8 cellular contexts compared by ENCODE assay signal in the genomic region with DNA sequence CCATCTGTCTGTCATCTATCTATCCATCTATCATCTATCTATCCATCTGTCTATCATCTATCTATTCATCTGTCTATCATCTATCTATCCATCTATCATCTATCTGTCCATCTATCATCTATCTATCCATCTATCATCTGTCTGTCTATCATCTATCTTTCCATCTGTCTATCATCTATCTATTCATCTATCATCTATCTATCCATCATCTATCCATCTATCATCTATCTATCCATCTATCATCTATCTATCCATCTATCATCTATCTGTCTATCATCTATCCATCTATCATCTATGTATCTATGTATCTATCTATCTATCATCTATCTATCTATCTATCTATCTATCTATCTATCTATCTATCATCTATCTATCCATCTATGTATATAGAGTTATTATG.
DNase-seq lines count a peak whose midpoint lies in the region; ATAC-seq, FAIRE-seq and TF ChIP-seq lines count a peak whose summit lies in the region.
"Not testable (repeated sequence)": the region's sequence is repeated elsewhere in the genome, so short reads cannot be mapped to it uniquely, and the experiment has no call there.

No MANE protein-coding gene starts in this region.

- intact Hi-C loops in PC-3 (cut with micrococcal nuclease); K562 (cut with micrococcal nuclease); pancreas (cut with DNase I): not testable (repeated sequence)

- not testable (repeated sequence) for ATAC-seq in A549, PC-3, K562, pancreas

- not testable (repeated sequence) for H3K18ac ChIP-seq in H1 (ENCODE audit: extremely low read depth, low read length)

- TF ChIP-seq EP300 in A549 (IDR thresholded peaks at IDR 0.05); K562 (IDR thresholded peaks at IDR 0.05; ENCODE audit: low read length); H1 (IDR thresholded peaks at IDR 0.05; ENCODE audit: borderline replicate concordance in 1 of 2, low read depth in 2 of 2, low read length in 2 of 2): not testable (repeated sequence)
- TF ChIP-seq EP300 in neural cell (conservative IDR thresholded peaks at IDR 0.05; ENCODE audit: poor library complexity, severe bottlenecking) = peak; percentile 44

- peak overlapping the region; percentile 5; the same call in 2 of the 3 replicates for H3K4me2 ChIP-seq in A549
- not testable (repeated sequence) for H3K4me2 ChIP-seq in PC-3 (ENCODE audit: low read length); K562 (ENCODE audit: insufficient read depth, low read length); H1 (ENCODE audit: insufficient read depth in 1 of 2, low read depth in 2 of 2, low read length in 2 of 2); neural cell (ENCODE audit: low read length)

- not testable (repeated sequence) for H3K9me3 ChIP-seq in A549; PC-3 (ENCODE audit: low read length); K562 (replicated peaks; ENCODE audit: control insufficient read depth, insufficient read depth, low read depth, low read length); H1 (ENCODE audit: insufficient read depth in 2 of 2, low read depth in 1 of 2, low read length in 1 of 2); neural cell (ENCODE audit: low read length); pancreas

- H3K4ac ChIP-seq in H1 (replicated peaks; ENCODE audit: insufficient read length, low read depth, low read length) = not testable (repeated sequence)

- H4K20me1 ChIP-seq in PC-3 (ENCODE audit: low read length); K562 (replicated peaks; ENCODE audit: control insufficient read depth, insufficient read depth, low read length); H1 (replicated peaks in 1 of 2; ENCODE audit: control insufficient read depth in 1 of 2, insufficient read depth in 2 of 2, low read length in 2 of 2); neural cell (ENCODE audit: insufficient read depth): not testable (repeated sequence)

- not testable (repeated sequence) for H3K9me1 ChIP-seq in K562 (ENCODE audit: control insufficient read depth, insufficient read depth, low read length)

- not testable (repeated sequence) for H4K5ac ChIP-seq in H1 (ENCODE audit: insufficient read length, low read depth, low read length)

- H3F3A ChIP-seq in PC-3 (ENCODE audit: low read length, unreplicated experiment); neural cell (ENCODE audit: insufficient read depth, low read length, poor library complexity, severe bottlenecking): not testable (repeated sequence)

- not testable (repeated sequence) for BruUV-seq in PC-3 (replicated peaks; lab: Mats Ljungman, UMichigan); K562 (replicated peaks; lab: Mats Ljungman, UMichigan)

- not testable (repeated sequence) for H3K4me3 ChIP-seq in A549; PC-3 (ENCODE audit: low read length); K562; H1 (ENCODE audit: extremely low read depth in 1 of 4, insufficient read depth in 2 of 4, low read depth in 3 of 4, low read length in 4 of 4); neural cell (ENCODE audit: low read length); pancreas

- H3K9ac ChIP-seq in PC-3 (ENCODE audit: low read length); K562 (ENCODE audit: insufficient read depth in 1 of 2, low read depth in 2 of 2, low read length in 2 of 2); H1 (replicated peaks in 1 of 4; ENCODE audit: extremely low read depth in 1 of 4, low read depth in 3 of 4, low read length in 3 of 4); neural cell (ENCODE audit: low read length): not testable (repeated sequence)

- H3K14ac ChIP-seq in H1 (ENCODE audit: insufficient read length) = not testable (repeated sequence)

- POLR2A ChIA-PET in A549 (lab: Yijun Ruan, JAX); HEK293T (lab: Yijun Ruan, JAX); PC-3 (lab: Charles Lee; ENCODE audit: unreplicated experiment); K562 (lab: Yijun Ruan, JAX); H1 (lab: Charles Lee; ENCODE audit: partially characterized antibody): not testable (repeated sequence)

- H3K36me3 ChIP-seq in PC-3 (ENCODE audit: low read depth, low read length); K562 (ENCODE audit: control insufficient read depth, insufficient read depth, low read length); H1 (ENCODE audit: control insufficient read depth in 2 of 4, insufficient read depth in 4 of 4, low read length in 3 of 4); neural cell (ENCODE audit: insufficient read depth, low read length); pancreas: not testable (repeated sequence)

- H2AFZ ChIP-seq in PC-3 (ENCODE audit: low read length); K562 (ENCODE audit: low read depth, low read length); H1 (ENCODE audit: low read length); neural cell (ENCODE audit: low read depth, low read length): not testable (repeated sequence)

- FAIRE-seq in A549 (lab: Jason Lieb, UNC); K562 (lab: Jason Lieb, UNC); H1 (lab: Jason Lieb, UNC): not testable (repeated sequence)
- FAIRE-seq in HTR-8/SVneo (lab: Jason Lieb, UNC) (peak; percentile 23), pancreas (lab: Jason Lieb, UNC) (peak; percentile 34)

- not testable (repeated sequence) for H2BK5ac ChIP-seq in H1 (ENCODE audit: low read depth, low read length)

- H3K79me2 ChIP-seq in PC-3 (ENCODE audit: low read length); K562 (ENCODE audit: control insufficient read depth, insufficient read depth, low read length); H1 (ENCODE audit: control insufficient read depth in 1 of 2, insufficient read depth in 2 of 2, low read length in 2 of 2); neural cell (replicated peaks; ENCODE audit: insufficient read depth, low read length): not testable (repeated sequence)

- CTCF ChIA-PET in A549 (lab: Yijun Ruan, JAX); HEK293T (lab: Yijun Ruan, JAX); PC-3 (lab: Charles Lee); K562 (lab: Yijun Ruan, JAX; ENCODE audit: low intra/inter-chr PET ratio); H1 (lab: Charles Lee; ENCODE audit: partially characterized antibody): not testable (repeated sequence)

- H3K4me1 ChIP-seq in A549 (peaks cover 28% of the 10 kb centered on the region; the same call in 2 of the 3 replicates), PC-3 (ENCODE audit: insufficient read depth, low read length) (peaks cover 23% of the 10 kb centered on the region), H1 (replicated peaks in 1 of 4; ENCODE audit: control insufficient read depth in 3 of 4, insufficient read depth in 4 of 4, low read length in 3 of 4) (peaks cover 0 to 13% (median 0%) of the 10 kb centered on the region in 4 experiments; a peak in 3 of 7 replicates)
- H3K4me1 ChIP-seq in K562 (replicated peaks in 1 of 2; ENCODE audit: control insufficient read depth in 2 of 2, insufficient read depth in 2 of 2, low read length in 2 of 2); pancreas: not testable (repeated sequence)

- not testable (repeated sequence) for H4K91ac ChIP-seq in H1 (replicated peaks; ENCODE audit: insufficient read length, low read length)

- not testable (repeated sequence) for H2BK120ac ChIP-seq in H1 (replicated peaks; ENCODE audit: low read depth, low read length)

- TF ChIP-seq POLR2A in A549 (IDR thresholded peaks at IDR 0.05; ENCODE audit: low read length); K562 (conservative IDR thresholded peaks at IDR 0.05); H1 (IDR thresholded peaks at IDR 0.05; ENCODE audit: control extremely low read depth in 1 of 2, low read depth in 2 of 2, low read length in 2 of 2): not testable (repeated sequence)

- H3K27ac ChIP-seq in A549; K562 (ENCODE audit: extremely low read depth, low read depth, low read length); H1 (ENCODE audit: low read depth, low read length); neural cell (ENCODE audit: low read length); pancreas: not testable (repeated sequence)
- H3K27ac ChIP-seq in PC-3 (ENCODE audit: low read length) = peak overlapping the region; percentile 8; the same call in 1 of the 2 replicates

- not testable (repeated sequence) for H3K23me2 ChIP-seq in H1 (ENCODE audit: low read depth, low read length)

- not testable (repeated sequence) for H2AK5ac ChIP-seq in H1 (ENCODE audit: low read depth, low read length)

- not testable (repeated sequence) for H4K8ac ChIP-seq in H1 (ENCODE audit: extremely low read depth, insufficient read depth, low read length)

- H3K23ac ChIP-seq in H1 (ENCODE audit: insufficient read length) = not testable (repeated sequence)

- not testable (repeated sequence) for H2BK15ac ChIP-seq in H1 (ENCODE audit: low read length)

- H3K79me1 ChIP-seq in H1 (ENCODE audit: low read depth, low read length) = not testable (repeated sequence)

- not testable (repeated sequence) for H2BK12ac ChIP-seq in H1 (ENCODE audit: low read depth, low read length)

- H2BK20ac ChIP-seq in H1 (ENCODE audit: low read length) = not testable (repeated sequence)

- not testable (repeated sequence) for H3K9me2 ChIP-seq in PC-3 (replicated peaks; ENCODE audit: low read length); neural cell (ENCODE audit: insufficient read depth, low read length)

- not testable (repeated sequence) for TF ChIP-seq RAD21 in A549 (conservative IDR thresholded peaks at IDR 0.05 in 1 of 2, IDR thresholded peaks at IDR 0.05 in 1 of 2); K562 (CRISPR knock-in tag; conservative IDR thresholded peaks at IDR 0.05 in 1 of 2, IDR thresholded peaks at IDR 0.05 in 1 of 2); H1 (IDR thresholded peaks at IDR 0.05 in 1 of 2, conservative IDR thresholded peaks at IDR 0.05 in 1 of 2; ENCODE audit: low read depth in 2 of 2, low read length in 2 of 2); neural cell (conservative IDR thresholded peaks at IDR 0.05)

- not testable (repeated sequence) for DNase-seq in A549 (ENCODE audit: low read depth in 1 of 2, low spot score in 1 of 2); HEK293T (ENCODE audit: extremely low spot score); HTR-8/SVneo (ENCODE audit: insufficient read length, low spot score); PC-3; K562 (ENCODE audit: extremely low read depth in 1 of 4, low spot score in 3 of 4); H1 (ENCODE audit: low read depth in 1 of 2, low spot score in 2 of 2); pancreas

- H3K56ac ChIP-seq in H1 (replicated peaks; ENCODE audit: insufficient read length, low read depth, low read length) = peak overlapping the region; percentile 85

- not testable (repeated sequence) for TF ChIP-seq CTCF in A549 (IDR thresholded peaks at IDR 0.05); PC-3 (conservative IDR thresholded peaks at IDR 0.05; ENCODE audit: low read depth, low read length); K562 (IDR thresholded peaks at IDR 0.05 in 2 of 3, conservative IDR thresholded peaks at IDR 0.05 in 1 of 3; ENCODE audit: insufficient read depth in 2 of 3, low read depth in 1 of 3, low read length in 3 of 3); H1 (IDR thresholded peaks at IDR 0.05; ENCODE audit: control extremely low read depth in 1 of 3, insufficient read depth in 1 of 3, low read depth in 1 of 3, low read length in 3 of 3); neural cell (IDR thresholded peaks at IDR 0.05; ENCODE audit: poor library complexity, severe bottlenecking); pancreas (IDR thresholded peaks at IDR 0.05)

- in situ Hi-C loops in K562 (cut with MboI) = not testable (repeated sequence)

- not testable (repeated sequence) for H3K27me3 ChIP-seq in PC-3 (ENCODE audit: low read length); K562 (ENCODE audit: control insufficient read depth in 2 of 2, insufficient read depth in 2 of 2, low read length in 2 of 2); H1 (replicated peaks in 1 of 4; ENCODE audit: control insufficient read depth in 3 of 4, extremely low read depth in 1 of 4, insufficient read depth in 3 of 4, low read length in 3 of 4); neural cell (ENCODE audit: insufficient read depth, low read depth, low read length); pancreas
